Comparison of ENCODE assay signal across 8 cellular contexts in genomic region chr2:108653425-108653824, GRCh38.
A peak's percentile ranks its signal among the peaks of the same experiment; 100 is the strongest.
DNase-seq lines count a peak whose midpoint lies in the region; ATAC-seq and TF ChIP-seq lines count a peak whose summit lies in the region.
"Not testable (repeated sequence)": the region's sequence is repeated elsewhere in the genome, so short reads cannot be mapped to it uniquely, and the experiment has no call there.

No MANE protein-coding gene starts in this region.

- CTCF ChIA-PET in CD4-positive, alpha-beta T cell (lab: Charles Lee) = not testable (repeated sequence)

- not testable (repeated sequence) for H4K8ac ChIP-seq in trophoblast cell (ENCODE audit: low read depth, low read length)

- H3K9me3 ChIP-seq in CD4-positive, alpha-beta T cell (ENCODE audit: control insufficient read depth, low read length); Loucy (ENCODE audit: insufficient read depth, low read depth, low read length); heart right ventricle; trophoblast cell (ENCODE audit: insufficient read depth, low read depth, low read length); subcutaneous abdominal adipose tissue (ENCODE audit: control insufficient read depth in 5 of 5, low read length in 5 of 5): not testable (repeated sequence)

- H2AK5ac ChIP-seq in trophoblast cell (ENCODE audit: low read length) = not testable (repeated sequence)

- H3K4me1 Mint-ChIP-seq in CD4-positive, alpha-beta T cell (ENCODE audit: low read depth) = peaks cover 43% of the 10 kb centered on the region
- peaks cover 42% of the 10 kb centered on the region for H3K4me1 Mint-ChIP-seq in activated T-cell treated with anti-CD3 and anti-CD28 coated beads, Interleukin-2, amount 50 U/mL, for 24 hours (ENCODE audit: low read depth)

- H4K12ac ChIP-seq in trophoblast cell (ENCODE audit: low read depth, low read length) = not testable (repeated sequence)

- not testable (repeated sequence) for H3K27ac ChIP-seq in CD4-positive, alpha-beta T cell (ENCODE audit: low read depth, low read length); brain microvascular endothelial cell; trophoblast cell (ENCODE audit: low read depth, low read length)
- H3K27ac ChIP-seq in heart right ventricle (peak overlapping the region in 6 of 10 donors; percentile 64 to 88 (median 84)), subcutaneous abdominal adipose tissue (ENCODE audit: low read depth, low read length) (peak overlapping the region; percentile 67)

- H2AFZ ChIP-seq in Loucy (ENCODE audit: low read length); trophoblast cell (ENCODE audit: insufficient read depth, low read length, poor library complexity): not testable (repeated sequence)

- WGBS in heart right ventricle, 2 donors = 53 to 87% methylated on average over 1 to 3 of the region's 8 CpGs
- no CpG with 5 or more reads among the region's 8 CpGs for WGBS in trophoblast cell (ENCODE audit: extremely low coverage, insufficient coverage, insufficient read length)

- not testable (repeated sequence) for H3K9me2 ChIP-seq in Loucy (replicated peaks; ENCODE audit: low read depth, low read length)

- not testable (repeated sequence) for H3K4me3 ChIP-seq in Loucy (ENCODE audit: low read length, poor library complexity, severe bottlenecking); brain microvascular endothelial cell (ENCODE audit: low read depth, low read length); heart right ventricle; trophoblast cell (ENCODE audit: low read depth, low read length); subcutaneous abdominal adipose tissue (ENCODE audit: low read depth in 1 of 5, low read length in 5 of 5)

- peak overlapping the region; percentile 68 for H3K9ac ChIP-seq in Loucy (ENCODE audit: low read depth, low read length, poor library complexity, severe bottlenecking)
- H3K9ac ChIP-seq in trophoblast cell (ENCODE audit: low read length); subcutaneous abdominal adipose tissue (ENCODE audit: low read length in 5 of 5): not testable (repeated sequence)

- H3K9me3 Mint-ChIP-seq in CD4-positive, alpha-beta T cell; activated T-cell treated with anti-CD3 and anti-CD28 coated beads, Interleukin-2, amount 50 U/mL, for 24 hours: not testable (repeated sequence)

- H3K27me3 ChIP-seq in CD4-positive, alpha-beta T cell (ENCODE audit: control insufficient read depth, insufficient read depth, low read length); Loucy (ENCODE audit: insufficient read depth, low read length, poor library complexity, severe bottlenecking); brain microvascular endothelial cell (replicated peaks); heart right ventricle; trophoblast cell (ENCODE audit: insufficient read depth, low read length); subcutaneous abdominal adipose tissue (ENCODE audit: control insufficient read depth in 5 of 5, insufficient read depth in 4 of 5, low read length in 5 of 5): not testable (repeated sequence)

- H3K23ac ChIP-seq in trophoblast cell (ENCODE audit: low read length) = not testable (repeated sequence)

- in situ Hi-C loops in brain microvascular endothelial cell (cut with HindIII; ENCODE audit: low pct_ligation_motif_present, low sequenced_read_pairs) = not testable (repeated sequence)

- not testable (repeated sequence) for H2BK120ac ChIP-seq in trophoblast cell (ENCODE audit: insufficient read depth, low read length, poor library complexity)

- H3K4me2 ChIP-seq in Loucy (ENCODE audit: low read depth, low read length, poor library complexity, severe bottlenecking); trophoblast cell (ENCODE audit: low read length): not testable (repeated sequence)

- peaks cover 40% of the 10 kb centered on the region for H3K79me2 ChIP-seq in Loucy (ENCODE audit: insufficient read depth, low read length)
- H3K79me2 ChIP-seq in trophoblast cell (ENCODE audit: control insufficient read depth, insufficient read depth, low read length, poor library complexity) = not testable (repeated sequence)

- DNase-seq in CD4-positive, alpha-beta T cell; activated T-cell treated with anti-CD3 and anti-CD28 coated beads, Interleukin-2, amount 50 U/mL, for 24 hours; heart right ventricle; trophoblast cell: not testable (repeated sequence)
- DNase-seq in brain microvascular endothelial cell (peak; percentile 37), fibroblast of gingiva (ENCODE audit: low read depth) (peak; percentile 49)

- H3K27ac Mint-ChIP-seq in CD4-positive, alpha-beta T cell = peak overlapping the region; percentile 84
- peak overlapping the region; percentile 91 for H3K27ac Mint-ChIP-seq in activated T-cell treated with anti-CD3 and anti-CD28 coated beads, Interleukin-2, amount 50 U/mL, for 24 hours

- H3K79me1 ChIP-seq in trophoblast cell (ENCODE audit: low read length) = not testable (repeated sequence)

- ATAC-seq in CD4-positive, alpha-beta T cell (ENCODE audit: poor library complexity); heart right ventricle: not testable (repeated sequence)

- not testable (repeated sequence) for H3K4ac ChIP-seq in trophoblast cell (ENCODE audit: low read depth, low read length)

- H3K36me3 Mint-ChIP-seq in CD4-positive, alpha-beta T cell (ENCODE audit: low read depth); activated T-cell treated with anti-CD3 and anti-CD28 coated beads, Interleukin-2, amount 50 U/mL, for 24 hours (ENCODE audit: low read depth): not testable (repeated sequence)

- H3K27me3 Mint-ChIP-seq in CD4-positive, alpha-beta T cell; activated T-cell treated with anti-CD3 and anti-CD28 coated beads, Interleukin-2, amount 50 U/mL, for 24 hours: not testable (repeated sequence)

- POLR2A ChIA-PET in CD4-positive, alpha-beta T cell (lab: Charles Lee) = not testable (repeated sequence)

- H3K4me3 Mint-ChIP-seq in CD4-positive, alpha-beta T cell; activated T-cell treated with anti-CD3 and anti-CD28 coated beads, Interleukin-2, amount 50 U/mL, for 24 hours: not testable (repeated sequence)

- H4K91ac ChIP-seq in trophoblast cell (ENCODE audit: low read depth, low read length) = peak overlapping the region; percentile 37

- H3K36me3 ChIP-seq in Loucy (ENCODE audit: insufficient read depth, low read length); brain microvascular endothelial cell (replicated peaks); heart right ventricle; trophoblast cell (ENCODE audit: control insufficient read depth in 1 of 2, insufficient read depth in 2 of 2, low read length in 2 of 2); subcutaneous abdominal adipose tissue (ENCODE audit: control insufficient read depth in 5 of 5, insufficient read depth in 5 of 5, low read length in 5 of 5): not testable (repeated sequence)

- H3K18ac ChIP-seq in trophoblast cell (ENCODE audit: low read length) = not testable (repeated sequence)

- H2BK12ac ChIP-seq in trophoblast cell (ENCODE audit: low read length) = not testable (repeated sequence)

- not testable (repeated sequence) for H3K14ac ChIP-seq in trophoblast cell (ENCODE audit: low read length)

- not testable (repeated sequence) for H4K20me1 ChIP-seq in Loucy (ENCODE audit: insufficient read depth, low read length, poor library complexity, severe bottlenecking)

- intact Hi-C loops in CD4-positive, alpha-beta T cell (cut with DNase I, micrococcal nuclease); heart right ventricle (cut with DNase I): not testable (repeated sequence)

- H3K4me1 ChIP-seq in Loucy (ENCODE audit: insufficient read depth, low read length, poor library complexity, severe bottlenecking) = peaks cover 35% of the 10 kb centered on the region
- H3K4me1 ChIP-seq in heart right ventricle = peaks cover 2 to 31% (median 17%) of the 10 kb centered on the region in 9 donors
- not testable (repeated sequence) for H3K4me1 ChIP-seq in trophoblast cell (ENCODE audit: control insufficient read depth in 1 of 2, insufficient read depth in 2 of 2, low read length in 2 of 2); subcutaneous abdominal adipose tissue (ENCODE audit: control insufficient read depth in 5 of 5, insufficient read depth in 5 of 5, low read length in 5 of 5)

- TF ChIP-seq CTCF in CD4-positive, alpha-beta T cell (IDR thresholded peaks at IDR 0.05); Loucy (conservative IDR thresholded peaks at IDR 0.05; ENCODE audit: low read length); brain microvascular endothelial cell (IDR thresholded peaks at IDR 0.05; ENCODE audit: low read depth, low read length, missing control alignments); heart right ventricle (IDR thresholded peaks at IDR 0.05): not testable (repeated sequence)

- not testable (repeated sequence) for H2BK5ac ChIP-seq in trophoblast cell (ENCODE audit: low read depth, low read length, poor library complexity)

- H3F3A ChIP-seq in Loucy (ENCODE audit: low read depth) = not testable (repeated sequence)
